ENCODE assay signal across 1 cellular context in genomic region chr12:6430124-6430989, GRCh38.
TF ChIP-seq lines count a peak whose summit lies in the region.

No MANE protein-coding gene starts in this region.

TF ChIP-seq in K562, 482 proteins besides CTCF, POLR2A, EP300 and RAD21 (continued from another document and continues in another):
- TF ChIP-seq ZBTB34 (CRISPR knock-in tag; IDR thresholded peaks at IDR 0.05), result no peak
- no peak for TF ChIP-seq ZNF354B (CRISPR knock-in tag; IDR thresholded peaks at IDR 0.05)
- TF ChIP-seq ZNF318 (IDR thresholded peaks at IDR 0.05; ENCODE audit: borderline replicate concordance in 1 of 2, low read depth in 1 of 2), result peak in 1 of 2 experiments; percentile 84; a peak in 2 of 4 replicates
- no peak for TF ChIP-seq DEAF1 (CRISPR knock-in tag; IDR thresholded peaks at IDR 0.05)
- TF ChIP-seq GTF2A2 (tag; IDR thresholded peaks at IDR 0.05), result no peak
- TF ChIP-seq ZNF57 (CRISPR knock-in tag; IDR thresholded peaks at IDR 0.05), result no peak
- peak; percentile 24; the same call in 1 of the 2 replicates for TF ChIP-seq KLF16 (IDR thresholded peaks at IDR 0.05)
- TF ChIP-seq POU5F1 (IDR thresholded peaks at IDR 0.05; ENCODE audit: borderline replicate concordance, low read depth, low read length, partially characterized antibody), result no peak
- TF ChIP-seq TRIM25 (IDR thresholded peaks at IDR 0.05; ENCODE audit: borderline replicate concordance), result no peak
- TF ChIP-seq ZBTB17 (CRISPR knock-in tag; IDR thresholded peaks at IDR 0.05), result no peak
- no peak for TF ChIP-seq RB1 (IDR thresholded peaks at IDR 0.05; ENCODE audit: low read depth)
- TF ChIP-seq MECOM (CRISPR knock-in tag; IDR thresholded peaks at IDR 0.05), result no peak
- TF ChIP-seq E2F6 (IDR thresholded peaks at IDR 0.05; ENCODE audit: borderline replicate concordance in 1 of 2, extremely low read depth in 1 of 2, insufficient read depth in 1 of 2, insufficient read length in 1 of 2, low read depth in 1 of 2, low read length in 1 of 2, poor library complexity in 1 of 2, severe bottlenecking in 1 of 2), result peak in 1 of 2 experiments; percentile 35
- no peak for TF ChIP-seq CBFA2T2 (conservative IDR thresholded peaks at IDR 0.05)
- TF ChIP-seq USF1 (CRISPR knock-in tag; IDR thresholded peaks at IDR 0.05), result no peak
- no peak for TF ChIP-seq ZNF695 (CRISPR knock-in tag; IDR thresholded peaks at IDR 0.05)
- no peak for TF ChIP-seq POLR2AphosphoS5 (IDR thresholded peaks at IDR 0.05; ENCODE audit: control insufficient read depth, insufficient read depth, low read depth, low read length)
- no peak for TF ChIP-seq EWSR1 (IDR thresholded peaks at IDR 0.05; ENCODE audit: borderline replicate concordance, low read depth, partially characterized antibody)
- no peak for TF ChIP-seq ZNF121 (CRISPR knock-in tag; conservative IDR thresholded peaks at IDR 0.05)
- TF ChIP-seq ZNF217 (CRISPR knock-in tag; IDR thresholded peaks at IDR 0.05), result no peak
- TF ChIP-seq NELFE (IDR thresholded peaks at IDR 0.05; ENCODE audit: insufficient read depth, insufficient read length), result no peak
- peak; percentile 87 for TF ChIP-seq JUND (IDR thresholded peaks at IDR 0.05; ENCODE audit: borderline replicate concordance, low read depth, low read length)
- peak; percentile 87; the same call in 2 of the 3 replicates for TF ChIP-seq JUND (tag; IDR thresholded peaks at IDR 0.05; ENCODE audit: borderline replicate concordance, low read depth, low read length)
- TF ChIP-seq CBX3 (IDR thresholded peaks at IDR 0.05; ENCODE audit: borderline replicate concordance in 1 of 2, low read length in 2 of 2), result no peak; a peak in 1 of 3 replicates
- no peak for TF ChIP-seq SRSF1 (IDR thresholded peaks at IDR 0.05; ENCODE audit: low read depth, low read length)
- no peak for TF ChIP-seq PCBP2 (IDR thresholded peaks at IDR 0.05; ENCODE audit: low read depth, low read length, poor library complexity, severe bottlenecking)
- TF ChIP-seq BHLHE40 (IDR thresholded peaks at IDR 0.05; ENCODE audit: low read length), result peak; percentile 70
- peak; percentile 43; the same call in 1 of the 2 replicates for TF ChIP-seq NFATC3 (IDR thresholded peaks at IDR 0.05)
- TF ChIP-seq E2F3 (CRISPR knock-in tag; IDR thresholded peaks at IDR 0.05), result no peak
- TF ChIP-seq CGGBP1 (CRISPR knock-in tag; IDR thresholded peaks at IDR 0.05), result no peak
- TF ChIP-seq TRIM24 (IDR thresholded peaks at IDR 0.05), result no peak
- TF ChIP-seq ELF4 (CRISPR knock-in tag; IDR thresholded peaks at IDR 0.05), result no peak
- TF ChIP-seq ZFX (CRISPR knock-in tag; IDR thresholded peaks at IDR 0.05), result no peak
- no peak for TF ChIP-seq CHD1 (IDR thresholded peaks at IDR 0.05; ENCODE audit: low read length)
- TF ChIP-seq GATA2 (CRISPR knock-in tag; IDR thresholded peaks at IDR 0.05), result no peak
- no peak for TF ChIP-seq HCFC1 (IDR thresholded peaks at IDR 0.05; ENCODE audit: low read depth, low read length)
- TF ChIP-seq CREM (IDR thresholded peaks at IDR 0.05; ENCODE audit: low read depth), result peak; percentile 55; the same call in 1 of the 2 replicates
- TF ChIP-seq ZNF232 (CRISPR knock-in tag; IDR thresholded peaks at IDR 0.05), result no peak
- TF ChIP-seq NFYB (IDR thresholded peaks at IDR 0.05; ENCODE audit: extremely low read depth, insufficient read length), result no peak
- TF ChIP-seq ZNF347 (CRISPR knock-in tag; IDR thresholded peaks at IDR 0.05; ENCODE audit: low read depth), result no peak
- TF ChIP-seq IFI16 (CRISPR knock-in tag; IDR thresholded peaks at IDR 0.05), result no peak
- no peak for TF ChIP-seq FIP1L1 (IDR thresholded peaks at IDR 0.05; ENCODE audit: low read depth, low read length, poor library complexity, severe bottlenecking)
- no peak for TF ChIP-seq BRCA1 (IDR thresholded peaks at IDR 0.05)
- TF ChIP-seq BRCA1 (CRISPR knock-in tag; IDR thresholded peaks at IDR 0.05), result no peak
- no peak for TF ChIP-seq THRB (CRISPR knock-in tag; conservative IDR thresholded peaks at IDR 0.05)
- no peak for TF ChIP-seq ZMIZ1 (IDR thresholded peaks at IDR 0.05; ENCODE audit: low read depth in 2 of 2, low read length in 2 of 2)
- TF ChIP-seq CCAR2 (IDR thresholded peaks at IDR 0.05; ENCODE audit: low read depth, low read length), result no peak
- no peak for TF ChIP-seq ZZZ3 (IDR thresholded peaks at IDR 0.05)
